Comparison of ENCODE assay signal across 1 cellular context in the genomic region with DNA sequence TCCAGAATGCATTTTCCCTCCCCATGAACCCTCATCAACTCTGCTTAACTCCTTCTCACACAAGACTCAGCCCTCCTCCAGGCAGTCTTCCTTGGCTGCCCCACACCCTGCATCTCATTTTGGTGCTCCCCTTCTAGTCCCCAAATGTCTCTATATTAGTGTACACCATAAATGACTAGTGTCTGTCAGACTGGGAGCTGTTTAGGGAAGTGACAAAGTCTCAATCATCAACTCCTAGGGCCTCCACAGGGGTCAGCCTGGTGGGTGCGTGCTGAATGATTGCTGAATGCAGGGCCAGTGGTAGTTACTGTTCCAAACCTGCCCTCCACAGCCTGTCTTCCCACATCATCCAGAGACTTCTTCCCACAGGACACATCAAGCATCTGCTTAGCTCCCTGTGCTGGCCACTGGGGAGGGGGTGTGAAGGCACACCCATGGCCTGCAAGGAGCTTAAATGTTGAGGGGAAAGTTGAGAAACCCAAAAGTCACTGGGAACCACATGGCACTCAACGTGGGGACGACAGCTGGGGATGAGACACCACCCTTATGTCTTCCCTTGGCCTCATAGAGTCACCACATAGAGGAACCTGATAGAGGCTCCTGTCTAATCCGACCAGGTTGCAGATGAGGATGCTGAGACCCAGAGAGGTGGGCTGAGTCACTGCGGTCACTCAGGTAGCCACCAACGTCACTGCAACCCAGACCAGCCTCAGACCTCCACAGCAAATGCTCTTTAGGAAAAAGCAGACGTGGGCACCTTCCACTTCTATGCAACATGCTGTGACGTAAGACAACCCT.
TF ChIP-seq lines count a peak whose summit lies in the region.

No MANE protein-coding gene starts in this region.

TF ChIP-seq in GM12878, 131 proteins besides CTCF, POLR2A, EP300 and RAD21 (continued from another document and continues in another):
- TF ChIP-seq SKIL (IDR thresholded peaks at IDR 0.05; ENCODE audit: low read depth, poor library complexity, severe bottlenecking), result peak; percentile 51
- TF ChIP-seq, protein P1, sequence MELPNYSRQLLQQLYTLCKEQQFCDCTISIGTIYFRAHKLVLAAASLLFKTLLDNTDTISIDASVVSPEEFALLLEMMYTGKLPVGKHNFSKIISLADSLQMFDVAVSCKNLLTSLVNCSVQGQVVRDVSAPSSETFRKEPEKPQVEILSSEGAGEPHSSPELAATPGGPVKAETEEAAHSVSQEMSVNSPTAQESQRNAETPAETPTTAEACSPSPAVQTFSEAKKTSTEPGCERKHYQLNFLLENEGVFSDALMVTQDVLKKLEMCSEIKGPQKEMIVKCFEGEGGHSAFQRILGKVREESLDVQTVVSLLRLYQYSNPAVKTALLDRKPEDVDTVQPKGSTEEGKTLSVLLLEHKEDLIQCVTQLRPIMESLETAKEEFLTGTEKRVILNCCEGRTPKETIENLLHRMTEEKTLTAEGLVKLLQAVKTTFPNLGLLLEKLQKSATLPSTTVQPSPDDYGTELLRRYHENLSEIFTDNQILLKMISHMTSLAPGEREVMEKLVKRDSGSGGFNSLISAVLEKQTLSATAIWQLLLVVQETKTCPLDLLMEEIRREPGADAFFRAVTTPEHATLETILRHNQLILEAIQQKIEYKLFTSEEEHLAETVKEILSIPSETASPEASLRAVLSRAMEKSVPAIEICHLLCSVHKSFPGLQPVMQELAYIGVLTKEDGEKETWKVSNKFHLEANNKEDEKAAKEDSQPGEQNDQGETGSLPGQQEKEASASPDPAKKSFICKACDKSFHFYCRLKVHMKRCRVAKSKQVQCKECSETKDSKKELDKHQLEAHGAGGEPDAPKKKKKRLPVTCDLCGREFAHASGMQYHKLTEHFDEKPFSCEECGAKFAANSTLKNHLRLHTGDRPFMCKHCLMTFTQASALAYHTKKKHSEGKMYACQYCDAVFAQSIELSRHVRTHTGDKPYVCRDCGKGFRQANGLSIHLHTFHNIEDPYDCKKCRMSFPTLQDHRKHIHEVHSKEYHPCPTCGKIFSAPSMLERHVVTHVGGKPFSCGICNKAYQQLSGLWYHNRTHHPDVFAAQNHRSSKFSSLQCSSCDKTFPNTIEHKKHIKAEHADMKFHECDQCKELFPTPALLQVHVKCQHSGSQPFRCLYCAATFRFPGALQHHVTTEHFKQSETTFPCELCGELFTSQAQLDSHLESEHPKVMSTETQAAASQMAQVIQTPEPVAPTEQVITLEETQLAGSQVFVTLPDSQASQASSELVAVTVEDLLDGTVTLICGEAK (IDR thresholded peaks at IDR 0.05; ENCODE audit: borderline replicate concordance), result no peak
- peak; percentile 35; the same call in 1 of the 2 replicates for TF ChIP-seq EED (IDR thresholded peaks at IDR 0.05; ENCODE audit: low read depth)
- peak; percentile 67; the same call in 1 of the 2 replicates for TF ChIP-seq DPF2 (IDR thresholded peaks at IDR 0.05)
- TF ChIP-seq IKZF2 (IDR thresholded peaks at IDR 0.05), result no peak; a peak in 2 of 4 replicates
- TF ChIP-seq PML (IDR thresholded peaks at IDR 0.05; ENCODE audit: low read length), result no peak
- TF ChIP-seq NRF1 (conservative IDR thresholded peaks at IDR 0.05; ENCODE audit: low read depth, low read length), result no peak
- TF ChIP-seq CREM (IDR thresholded peaks at IDR 0.05; ENCODE audit: low read depth), result peak; percentile 51; the same call in 1 of the 2 replicates
- no peak for TF ChIP-seq GABPA (IDR thresholded peaks at IDR 0.05; ENCODE audit: low read depth)
- no peak for TF ChIP-seq PRDM15 (CRISPR knock-in tag; IDR thresholded peaks at IDR 0.05)
- TF ChIP-seq EGR1 (IDR thresholded peaks at IDR 0.05; ENCODE audit: borderline replicate concordance in 1 of 2, low read depth in 2 of 2, low read length in 2 of 2), result no peak
- no peak for TF ChIP-seq POLR2AphosphoS5 (IDR thresholded peaks at IDR 0.05; ENCODE audit: low read length)
- no peak for TF ChIP-seq BMI1 (IDR thresholded peaks at IDR 0.05; ENCODE audit: borderline replicate concordance)
- peak; percentile 57; the same call in 1 of the 2 replicates for TF ChIP-seq BCL11A (IDR thresholded peaks at IDR 0.05; ENCODE audit: low read depth, low read length)
- TF ChIP-seq LARP7 (IDR thresholded peaks at IDR 0.05), result no peak
- TF ChIP-seq, protein P2, sequence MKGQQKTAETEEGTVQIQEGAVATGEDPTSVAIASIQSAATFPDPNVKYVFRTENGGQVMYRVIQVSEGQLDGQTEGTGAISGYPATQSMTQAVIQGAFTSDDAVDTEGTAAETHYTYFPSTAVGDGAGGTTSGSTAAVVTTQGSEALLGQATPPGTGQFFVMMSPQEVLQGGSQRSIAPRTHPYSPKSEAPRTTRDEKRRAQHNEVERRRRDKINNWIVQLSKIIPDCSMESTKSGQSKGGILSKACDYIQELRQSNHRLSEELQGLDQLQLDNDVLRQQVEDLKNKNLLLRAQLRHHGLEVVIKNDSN (IDR thresholded peaks at IDR 0.05; ENCODE audit: borderline replicate concordance, extremely low read length, insufficient read depth, low read depth, low read length), result no peak
- TF ChIP-seq IRF4 (IDR thresholded peaks at IDR 0.05; ENCODE audit: low read depth, low read length), result peak; percentile 68; the same call in 1 of the 2 replicates
- TF ChIP-seq ZNF592 (IDR thresholded peaks at IDR 0.05), result no peak
- no peak for TF ChIP-seq ZNF384 (IDR thresholded peaks at IDR 0.05; ENCODE audit: borderline replicate concordance, low read depth, low read length)
- TF ChIP-seq RB1 (IDR thresholded peaks at IDR 0.05; ENCODE audit: borderline replicate concordance), result no peak
- TF ChIP-seq E2F4 (IDR thresholded peaks at IDR 0.05; ENCODE audit: low read depth, low read length), result no peak
- TF ChIP-seq, protein P3, sequence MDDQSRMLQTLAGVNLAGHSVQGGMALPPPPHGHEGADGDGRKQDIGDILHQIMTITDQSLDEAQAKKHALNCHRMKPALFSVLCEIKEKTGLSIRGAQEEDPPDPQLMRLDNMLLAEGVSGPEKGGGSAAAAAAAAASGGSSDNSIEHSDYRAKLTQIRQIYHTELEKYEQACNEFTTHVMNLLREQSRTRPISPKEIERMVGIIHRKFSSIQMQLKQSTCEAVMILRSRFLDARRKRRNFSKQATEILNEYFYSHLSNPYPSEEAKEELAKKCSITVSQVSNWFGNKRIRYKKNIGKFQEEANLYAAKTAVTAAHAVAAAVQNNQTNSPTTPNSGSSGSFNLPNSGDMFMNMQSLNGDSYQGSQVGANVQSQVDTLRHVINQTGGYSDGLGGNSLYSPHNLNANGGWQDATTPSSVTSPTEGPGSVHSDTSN (IDR thresholded peaks at IDR 0.05; ENCODE audit: insufficient replicate concordance, low read depth, low read length), result no peak
- no peak for TF ChIP-seq HDAC2 (IDR thresholded peaks at IDR 0.05)
- TF ChIP-seq CHD4 (IDR thresholded peaks at IDR 0.05), result no peak
- TF ChIP-seq, protein P4, sequence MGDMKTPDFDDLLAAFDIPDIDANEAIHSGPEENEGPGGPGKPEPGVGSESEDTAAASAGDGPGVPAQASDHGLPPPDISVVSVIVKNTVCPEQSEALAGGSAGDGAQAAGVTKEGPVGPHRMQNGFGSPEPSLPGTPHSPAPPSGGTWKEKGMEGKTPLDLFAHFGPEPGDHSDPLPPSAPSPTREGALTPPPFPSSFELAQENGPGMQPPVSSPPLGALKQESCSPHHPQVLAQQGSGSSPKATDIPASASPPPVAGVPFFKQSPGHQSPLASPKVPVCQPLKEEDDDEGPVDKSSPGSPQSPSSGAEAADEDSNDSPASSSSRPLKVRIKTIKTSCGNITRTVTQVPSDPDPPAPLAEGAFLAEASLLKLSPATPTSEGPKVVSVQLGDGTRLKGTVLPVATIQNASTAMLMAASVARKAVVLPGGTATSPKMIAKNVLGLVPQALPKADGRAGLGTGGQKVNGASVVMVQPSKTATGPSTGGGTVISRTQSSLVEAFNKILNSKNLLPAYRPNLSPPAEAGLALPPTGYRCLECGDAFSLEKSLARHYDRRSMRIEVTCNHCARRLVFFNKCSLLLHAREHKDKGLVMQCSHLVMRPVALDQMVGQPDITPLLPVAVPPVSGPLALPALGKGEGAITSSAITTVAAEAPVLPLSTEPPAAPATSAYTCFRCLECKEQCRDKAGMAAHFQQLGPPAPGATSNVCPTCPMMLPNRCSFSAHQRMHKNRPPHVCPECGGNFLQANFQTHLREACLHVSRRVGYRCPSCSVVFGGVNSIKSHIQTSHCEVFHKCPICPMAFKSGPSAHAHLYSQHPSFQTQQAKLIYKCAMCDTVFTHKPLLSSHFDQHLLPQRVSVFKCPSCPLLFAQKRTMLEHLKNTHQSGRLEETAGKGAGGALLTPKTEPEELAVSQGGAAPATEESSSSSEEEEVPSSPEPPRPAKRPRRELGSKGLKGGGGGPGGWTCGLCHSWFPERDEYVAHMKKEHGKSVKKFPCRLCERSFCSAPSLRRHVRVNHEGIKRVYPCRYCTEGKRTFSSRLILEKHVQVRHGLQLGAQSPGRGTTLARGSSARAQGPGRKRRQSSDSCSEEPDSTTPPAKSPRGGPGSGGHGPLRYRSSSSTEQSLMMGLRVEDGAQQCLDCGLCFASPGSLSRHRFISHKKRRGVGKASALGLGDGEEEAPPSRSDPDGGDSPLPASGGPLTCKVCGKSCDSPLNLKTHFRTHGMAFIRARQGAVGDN (IDR thresholded peaks at IDR 0.05), result no peak
- TF ChIP-seq CBX3 (IDR thresholded peaks at IDR 0.05; ENCODE audit: borderline replicate concordance, low read depth), result no peak
- no peak for TF ChIP-seq RBBP5 (conservative IDR thresholded peaks at IDR 0.05)
- no peak for TF ChIP-seq SMC3 (IDR thresholded peaks at IDR 0.05; ENCODE audit: borderline replicate concordance, low read length)
- no peak for TF ChIP-seq TARDBP (IDR thresholded peaks at IDR 0.05; ENCODE audit: borderline replicate concordance)
- no peak for TF ChIP-seq SREBF2 (IDR thresholded peaks at IDR 0.05; ENCODE audit: low read length)
- TF ChIP-seq CEBPB (IDR thresholded peaks at IDR 0.05; ENCODE audit: borderline replicate concordance in 1 of 2, low read depth in 2 of 2, low read length in 2 of 2), result no peak
